In genomic region chr2:221392228-221392881, GRCh38 we compare ENCODE assay signal across 14 cellular contexts.
DNase-seq lines count a peak whose midpoint lies in the region; ATAC-seq and TF ChIP-seq lines count a peak whose summit lies in the region.
"Had no signal": no experiment of that assay in that cellular context is flagged by ENCODE, and none has a peak within 500 bp of the region (broad histone marks: within the 10 kb centered on the region; RNA-seq: fewer than 3 reads in every experiment).

No MANE protein-coding gene starts in this region.

- no peak for TF ChIP-seq CTCF in Loucy (conservative IDR thresholded peaks at IDR 0.05; ENCODE audit: low read length)
- no peak for TF ChIP-seq CTCF in neural progenitor cell (IDR thresholded peaks at IDR 0.05)
- TF ChIP-seq CTCF in sigmoid colon (IDR thresholded peaks at IDR 0.05), result no peak

- no peaks in the 10 kb centered on the region for H3K36me3 Mint-ChIP-seq in activated T-cell treated with anti-CD3 and anti-CD28 coated beads, Interleukin-2, amount 50 U/mL, for 72 hours (ENCODE audit: insufficient read depth in 2 of 2)
- H3K36me3 Mint-ChIP-seq in neural progenitor cell, result no peaks in the 10 kb centered on the region

- no peak for TF ChIP-seq POLR2A in sigmoid colon (IDR thresholded peaks at IDR 0.05)

- H3K9me3 Mint-ChIP-seq in activated T-cell treated with anti-CD3 and anti-CD28 coated beads, Interleukin-2, amount 50 U/mL, for 72 hours, result no peaks in the 10 kb centered on the region
- H3K9me3 Mint-ChIP-seq in neural progenitor cell, result no peaks in the 10 kb centered on the region
- H3K9me3 Mint-ChIP-seq: CD4-positive, alpha-beta T cell; H9 had no signal

- H4K20me1 ChIP-seq in Loucy (ENCODE audit: insufficient read depth, low read length, poor library complexity, severe bottlenecking) (no peaks in the 10 kb centered on the region), neural progenitor cell (ENCODE audit: low read depth) (no peaks in the 10 kb centered on the region)

- H3K36me3 ChIP-seq in Loucy (ENCODE audit: insufficient read depth, low read length) (no peaks in the 10 kb centered on the region), neural progenitor cell (no peaks in the 10 kb centered on the region), sigmoid colon (no peaks in the 10 kb centered on the region)

- H3K27me3 ChIP-seq in Loucy (ENCODE audit: insufficient read depth, low read length, poor library complexity, severe bottlenecking) (no peaks in the 10 kb centered on the region), neural progenitor cell (no peaks in the 10 kb centered on the region), sigmoid colon (no peaks in the 10 kb centered on the region)

- TF ChIP-seq EP300 in sigmoid colon (IDR thresholded peaks at IDR 0.05), result no peak

- no peak overlapping the region for H3K27ac ChIP-seq in neural progenitor cell
- H3K27ac ChIP-seq in sigmoid colon, result no peak overlapping the region
- H3K27ac ChIP-seq: C4-2B had no signal

- no peaks in the 10 kb centered on the region for H3K27me3 Mint-ChIP-seq in activated T-cell treated with anti-CD3 and anti-CD28 coated beads, Interleukin-2, amount 50 U/mL, for 72 hours (ENCODE audit: low read depth)
- peaks cover 2% of the 10 kb centered on the region for H3K27me3 Mint-ChIP-seq in neural progenitor cell (ENCODE audit: insufficient read depth, low read depth)
- H3K27me3 Mint-ChIP-seq: CD4-positive, alpha-beta T cell had no signal

- peak overlapping the region; percentile 35; the same call in 1 of the 2 replicates for H2AFZ ChIP-seq in Loucy (ENCODE audit: low read length)
- H2AFZ ChIP-seq in neural progenitor cell (replicated peaks), result no peak overlapping the region

- WGBS in sigmoid colon, 2 donors, result 94 to 95% methylated on average over 5 of the region's 5 CpGs

- no peak for DNase-seq in activated T-cell treated with anti-CD3 and anti-CD28 coated beads, Interleukin-2, amount 50 U/mL, for 72 hours
- DNase-seq in activated T-cell treated with anti-CD3 and anti-CD28 coated beads, Interleukin-2, amount 50 U/mL, for 48 hours, result no peak
- DNase-seq in neural progenitor cell (ENCODE audit: low spot score), result no peak
- no peak for DNase-seq in sigmoid colon
- DNase-seq: AML-193; Caco-2; CD4-positive, alpha-beta T cell; DMS79; GDM1; H9; IMR-90 had no signal

- intact Hi-C loops in sigmoid colon (cut with DNase I), result loop anchor here (2.0 to 5.0 kb wide), 2 partner anchors 38 to 1655 kb away; no protein-coding TSS in a partner anchor

- no peak overlapping the region for H3K4me3 ChIP-seq in Loucy (ENCODE audit: low read length, poor library complexity, severe bottlenecking)
- no peak overlapping the region for H3K4me3 ChIP-seq in neural progenitor cell
- H3K4me3 ChIP-seq in sigmoid colon, result no peak overlapping the region

- H3K9me2 ChIP-seq in Loucy (replicated peaks; ENCODE audit: low read depth, low read length), result no peaks in the 10 kb centered on the region

- H3K4me2 ChIP-seq in Loucy (ENCODE audit: low read depth, low read length, poor library complexity, severe bottlenecking) (no peak overlapping the region), neural progenitor cell (peak overlapping the region; percentile 48)

- no peaks in the 10 kb centered on the region for H3K9me3 ChIP-seq in Loucy (ENCODE audit: insufficient read depth, low read depth, low read length)
- H3K9me3 ChIP-seq in neural progenitor cell (ENCODE audit: low read depth), result no peaks in the 10 kb centered on the region
- H3K9me3 ChIP-seq in sigmoid colon, result no peaks in the 10 kb centered on the region
- H3K9me3 ChIP-seq: Caco-2 had no signal

- H3K9ac ChIP-seq in Loucy (ENCODE audit: low read depth, low read length, poor library complexity, severe bottlenecking), result no peak overlapping the region
- no peak overlapping the region for H3K9ac ChIP-seq in neural progenitor cell

- H3K79me2 ChIP-seq in Loucy (ENCODE audit: insufficient read depth, low read length), result no peaks in the 10 kb centered on the region
- H3K79me2 ChIP-seq in neural progenitor cell (ENCODE audit: low read depth), result no peaks in the 10 kb centered on the region

- H3K4me1 ChIP-seq in Loucy (ENCODE audit: insufficient read depth, low read length, poor library complexity, severe bottlenecking) (no peaks in the 10 kb centered on the region), neural progenitor cell (peaks cover 34% of the 10 kb centered on the region), sigmoid colon (peaks cover 0 to 35% (median 23%) of the 10 kb centered on the region in 4 donors)
- H3K4me1 ChIP-seq: Caco-2 had no signal

- peak overlapping the region; percentile 2 for H3K27ac Mint-ChIP-seq in activated T-cell treated with anti-CD3 and anti-CD28 coated beads, Interleukin-2, amount 50 U/mL, for 72 hours
- H3K27ac Mint-ChIP-seq in neural progenitor cell, result no peak overlapping the region
- H3K27ac Mint-ChIP-seq: CD4-positive, alpha-beta T cell; H9 had no signal

- no peak overlapping the region for H3K4me3 Mint-ChIP-seq in activated T-cell treated with anti-CD3 and anti-CD28 coated beads, Interleukin-2, amount 50 U/mL, for 72 hours
- no peak overlapping the region for H3K4me3 Mint-ChIP-seq in neural progenitor cell
- H3K4me3 Mint-ChIP-seq: CD4-positive, alpha-beta T cell; H9 had no signal

- H3F3A ChIP-seq in Loucy (ENCODE audit: low read depth) (no peaks in the 10 kb centered on the region), neural progenitor cell (ENCODE audit: low read depth) (peaks cover 31% of the 10 kb centered on the region)

- H3K4me1 Mint-ChIP-seq in activated T-cell treated with anti-CD3 and anti-CD28 coated beads, Interleukin-2, amount 50 U/mL, for 72 hours (ENCODE audit: low read depth), result peaks cover 8% of the 10 kb centered on the region
- peaks cover 21% of the 10 kb centered on the region for H3K4me1 Mint-ChIP-seq in neural progenitor cell

- ATAC-seq in activated T-cell treated with anti-CD3 and anti-CD28 coated beads, Interleukin-2, amount 50 U/mL, for 72 hours (replicated peaks in 1 of 2), result no peak
- ATAC-seq in GM21390 (IDR thresholded peaks at IDR 0.05; ENCODE audit: unreplicated experiment), result no peak
